ENCODE assay signal across 12 cellular contexts in the genomic region with DNA sequence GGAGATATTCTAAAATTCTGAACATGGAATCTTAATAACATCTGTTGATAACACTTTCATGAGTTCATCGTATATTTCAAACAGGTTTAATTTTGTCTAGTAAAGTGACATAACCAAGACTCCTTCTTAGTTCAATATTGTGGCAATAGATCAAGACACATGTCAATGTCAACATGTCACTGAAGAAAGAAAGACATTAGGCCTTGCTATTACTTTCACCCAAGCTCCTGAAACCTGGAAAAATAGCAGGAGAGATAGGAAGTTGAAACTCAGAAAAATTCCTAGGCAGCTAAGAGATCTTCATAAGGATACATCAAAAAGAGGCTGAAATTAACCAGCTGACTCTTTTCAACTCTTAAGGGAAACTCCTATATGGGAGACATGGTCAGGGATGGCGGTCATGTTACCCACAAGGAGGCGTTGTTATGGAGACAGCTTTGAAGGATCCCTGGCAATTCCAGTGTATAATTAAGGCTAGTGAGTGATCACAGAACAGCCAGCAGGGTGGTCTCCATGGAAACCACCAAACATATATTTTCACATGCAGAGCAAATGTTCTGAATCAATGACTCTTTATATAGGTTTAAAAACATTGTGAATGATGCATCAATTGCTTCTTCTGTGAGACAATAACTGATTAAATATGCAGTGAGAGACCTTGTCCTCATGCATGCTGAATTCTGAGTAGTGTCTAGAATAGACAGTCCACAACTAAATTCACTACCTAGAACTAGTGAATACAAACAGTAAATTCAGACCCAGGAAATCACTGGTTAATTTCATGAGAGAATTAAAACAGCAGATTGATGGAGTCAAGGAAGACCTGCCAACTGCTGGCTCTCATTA.
DNase-seq lines count a peak whose midpoint lies in the region; ATAC-seq and TF ChIP-seq lines count a peak whose summit lies in the region.
"Had no signal": no experiment of that assay in that cellular context is flagged by ENCODE, and none has a peak within 500 bp of the region (broad histone marks: within the 10 kb centered on the region; RNA-seq: fewer than 3 reads in every experiment).

No MANE protein-coding gene starts in this region.

- H3K27me3 Mint-ChIP-seq in HFFc6 (ENCODE audit: insufficient read depth) = no peaks in the 10 kb centered on the region; the same call in 1 of the 2 replicates
- no peaks in the 10 kb centered on the region for H3K27me3 Mint-ChIP-seq in activated CD4-positive, alpha-beta T cell treated with anti-CD3 and anti-CD28 coated beads, Interleukin-2, amount 10 ng/mL, durations not matched to agents 24 days and 14 days
- H3K27me3 Mint-ChIP-seq in activated CD4-positive, alpha-beta T cell treated with anti-CD3 and anti-CD28 coated beads for 36 hours = no peaks in the 10 kb centered on the region
- H3K27me3 Mint-ChIP-seq: dendritic cell treated with granulocyte-macrophage colony-stimulating factor and Interleukin-4, amounts not matched to agents 40 ng/mL and 50 ng/mL, for 4 days had no signal

- DNase-seq in COR-L47 (lab: John Stamatoyannopoulos, UW) (peak; percentile 87), HFFc6 (peak; percentile 26), RKO (ENCODE audit: low spot score) (peak; percentile 9), glomerular visceral epithelial cell (ENCODE audit: extremely low spot score) (peak; percentile 57), KBM-7 (no peak)
- no peak for DNase-seq in activated CD4-positive, alpha-beta T cell treated with anti-CD3 and anti-CD28 coated beads, Interleukin-2, amount 10 ng/mL, durations not matched to agents 24 days and 14 days
- no peak for DNase-seq in stimulated activated CD4-positive, alpha-beta T cell treated with anti-CD3 and anti-CD28 coated beads, Interleukin-4, amount 100 ng/mL, for 1 hour
- no peak for DNase-seq in activated CD4-positive, alpha-beta T cell treated with anti-CD3 and anti-CD28 coated beads for 36 hours
- DNase-seq: nephron progenitor cell, upper lobe of right lung had no signal

- TF ChIP-seq CTCF in HFFc6 (IDR thresholded peaks at IDR 0.05) = peak; percentile 25; the same call in 1 of the 2 replicates

- in situ Hi-C loops in KBM-7 (cut with MboI; ENCODE audit: low pct_unique_long_range_greater_than_20kb, low sequenced_read_pairs) = no loop called here

- H3K4me1 Mint-ChIP-seq in HFFc6 (ENCODE audit: low read depth) = peaks cover 37% of the 10 kb centered on the region; the same call in 1 of the 2 replicates
- peaks cover 4% of the 10 kb centered on the region for H3K4me1 Mint-ChIP-seq in activated CD4-positive, alpha-beta T cell treated with anti-CD3 and anti-CD28 coated beads, Interleukin-2, amount 10 ng/mL, durations not matched to agents 24 days and 14 days
- H3K4me1 Mint-ChIP-seq in activated CD4-positive, alpha-beta T cell treated with anti-CD3 and anti-CD28 coated beads for 36 hours = peaks cover 37% of the 10 kb centered on the region

- H3K9me3 Mint-ChIP-seq in HFFc6 = no peaks in the 10 kb centered on the region
- no peaks in the 10 kb centered on the region for H3K9me3 Mint-ChIP-seq in activated CD4-positive, alpha-beta T cell treated with anti-CD3 and anti-CD28 coated beads, Interleukin-2, amount 10 ng/mL, durations not matched to agents 24 days and 14 days
- H3K9me3 Mint-ChIP-seq in activated CD4-positive, alpha-beta T cell treated with anti-CD3 and anti-CD28 coated beads for 36 hours (ENCODE audit: low read depth) = no peaks in the 10 kb centered on the region
- H3K9me3 Mint-ChIP-seq: dendritic cell treated with granulocyte-macrophage colony-stimulating factor and Interleukin-4, amounts not matched to agents 40 ng/mL and 50 ng/mL, for 4 days; nephron progenitor cell; T-helper 2 cell treated with Interferon-gamma antibody and Interleukin-4, amounts not matched to agents 5 μg/mL and 100 μg/mL, for 36 hours had no signal

- intact Hi-C loops in activated CD4-positive, alpha-beta T cell treated with anti-CD3 and anti-CD28 coated beads, Interleukin-2, amount 10 ng/mL, durations not matched to agents 24 days and 14 days (cut with micrococcal nuclease) = no loop called here
- intact Hi-C loops in activated CD4-positive, alpha-beta T cell treated with anti-CD3 and anti-CD28 coated beads for 36 hours (cut with DNase I, micrococcal nuclease) = no loop called here

- POLR2A ChIA-PET in activated CD4-positive, alpha-beta T cell treated with anti-CD3 and anti-CD28 coated beads for 36 hours (lab: Charles Lee) = no interaction called here

- 0 out of 2 replicates have a peak, but pooled peaks cover 5% of the 10 kb centered on the region for H3K36me3 Mint-ChIP-seq in HFFc6 (ENCODE audit: low read depth)
- peaks cover 4% of the 10 kb centered on the region for H3K36me3 Mint-ChIP-seq in activated CD4-positive, alpha-beta T cell treated with anti-CD3 and anti-CD28 coated beads, Interleukin-2, amount 10 ng/mL, durations not matched to agents 24 days and 14 days (ENCODE audit: low read depth)
- H3K36me3 Mint-ChIP-seq in activated CD4-positive, alpha-beta T cell treated with anti-CD3 and anti-CD28 coated beads for 36 hours (ENCODE audit: low read depth) = peaks cover 1% of the 10 kb centered on the region

- H3K4me3 Mint-ChIP-seq in HFFc6 = no peak overlapping the region
- H3K4me3 Mint-ChIP-seq in activated CD4-positive, alpha-beta T cell treated with anti-CD3 and anti-CD28 coated beads, Interleukin-2, amount 10 ng/mL, durations not matched to agents 24 days and 14 days = no peak overlapping the region
- no peak overlapping the region for H3K4me3 Mint-ChIP-seq in activated CD4-positive, alpha-beta T cell treated with anti-CD3 and anti-CD28 coated beads for 36 hours
- H3K4me3 Mint-ChIP-seq: dendritic cell treated with granulocyte-macrophage colony-stimulating factor and Interleukin-4, amounts not matched to agents 40 ng/mL and 50 ng/mL, for 4 days; nephron progenitor cell; T-helper 2 cell treated with Interferon-gamma antibody and Interleukin-4, amounts not matched to agents 5 μg/mL and 100 μg/mL, for 36 hours had no signal

- ATAC-seq in activated CD4-positive, alpha-beta T cell treated with anti-CD3 and anti-CD28 coated beads for 36 hours = no peak
- ATAC-seq: upper lobe of right lung had no signal

- CTCF ChIA-PET in activated CD4-positive, alpha-beta T cell treated with anti-CD3 and anti-CD28 coated beads for 36 hours (lab: Charles Lee) = interaction anchor here (0.5 kb wide), 1 partner anchor 348 kb away, joined by 4 read pairs; no protein-coding TSS in a partner anchor

- no peak overlapping the region for H3K27ac Mint-ChIP-seq in HFFc6
- no peak overlapping the region for H3K27ac Mint-ChIP-seq in activated CD4-positive, alpha-beta T cell treated with anti-CD3 and anti-CD28 coated beads, Interleukin-2, amount 10 ng/mL, durations not matched to agents 24 days and 14 days
- no peak overlapping the region for H3K27ac Mint-ChIP-seq in activated CD4-positive, alpha-beta T cell treated with anti-CD3 and anti-CD28 coated beads for 36 hours
- H3K27ac Mint-ChIP-seq: dendritic cell treated with granulocyte-macrophage colony-stimulating factor and Interleukin-4, amounts not matched to agents 40 ng/mL and 50 ng/mL, for 4 days; nephron progenitor cell; T-helper 2 cell treated with Interferon-gamma antibody and Interleukin-4, amounts not matched to agents 5 μg/mL and 100 μg/mL, for 36 hours had no signal

Comparison
In these comparisons a context has a peak if more than half of its experiments do, and no peak if none do; other contexts are left out.
1. DNase-seq: peak in COR-L47 (single experiment), HFFc6 (single experiment), RKO (single experiment) and glomerular visceral epithelial cell (single experiment); none in KBM-7 (single experiment), activated CD4-positive, alpha-beta T cell treated with anti-CD3 and anti-CD28 coated beads, Interleukin-2, amount 10 ng/mL, durations not matched to agents 24 days and 14 days (single experiment), stimulated activated CD4-positive, alpha-beta T cell treated with anti-CD3 and anti-CD28 coated beads, Interleukin-4, amount 100 ng/mL, for 1 hour (single experiment) and activated CD4-positive, alpha-beta T cell treated with anti-CD3 and anti-CD28 coated beads for 36 hours (single experiment).